In genomic region chr1:179883040-179883501, GRCh38 we compare ENCODE assay signal across 8 cellular contexts. TPM values are rescaled to one million over a fixed set of nuclear protein-coding genes. Genes with fewer than 3 reads are reported as not detected.
DNase-seq lines count a peak whose midpoint lies in the region; ATAC-seq, FAIRE-seq and TF ChIP-seq lines count a peak whose summit lies in the region.

No MANE protein-coding gene starts in this region.

- 0 out of 2 replicates have a peak, but pooled peaks have one; percentile 35 for TF ChIP-seq POLR2A in GM12891 (IDR thresholded peaks at IDR 0.05; ENCODE audit: low read depth, low read length)

- H3K4me3 Mint-ChIP-seq in nephron, result peak overlapping the region; percentile 92 to 96 (median 92)

- no TSS peak for BruUV-seq in PC-3 (replicated peaks; lab: Mats Ljungman, UMichigan)

- H3K9ac ChIP-seq in PC-3 (ENCODE audit: low read length) (peak overlapping the region; percentile 97), endocrine pancreas (ENCODE audit: control insufficient read depth, insufficient read depth, low read length) (peak overlapping the region; percentile 100)

- peak overlapping the region; percentile 96 for H3K27ac ChIP-seq in PC-3 (ENCODE audit: low read length)

- no peaks in the 10 kb centered on the region for H3K9me2 ChIP-seq in PC-3 (replicated peaks; ENCODE audit: low read length)

- H3K4me1 ChIP-seq in PC-3 (ENCODE audit: insufficient read depth, low read length) (peaks cover 11% of the 10 kb centered on the region; the same call in 1 of the 2 replicates), endocrine pancreas (ENCODE audit: control insufficient read depth, insufficient read depth, low read length) (peaks cover 11% of the 10 kb centered on the region)

- no peaks in the 10 kb centered on the region for H3K9me3 ChIP-seq in PC-3 (ENCODE audit: low read length)
- no peaks in the 10 kb centered on the region for H3K9me3 ChIP-seq in endocrine pancreas (ENCODE audit: control insufficient read depth, low read length)

- POLR2A ChIA-PET in PC-3 (lab: Charles Lee; ENCODE audit: unreplicated experiment), result no interaction called here

- H3K27me3 ChIP-seq in H7 (ENCODE audit: control insufficient read depth, insufficient read depth, low read length) (no peaks in the 10 kb centered on the region), PC-3 (ENCODE audit: low read length) (no peaks in the 10 kb centered on the region), endocrine pancreas (ENCODE audit: control insufficient read depth, insufficient read depth, low read length) (no peaks in the 10 kb centered on the region)

- no peaks in the 10 kb centered on the region for H4K20me1 ChIP-seq in PC-3 (ENCODE audit: low read length)

- ATAC-seq in PC-3, result peak; percentile 44; the same call in 1 of the 2 replicates
- no peak for ATAC-seq in HG02970 (IDR thresholded peaks at IDR 0.05; ENCODE audit: low FRiP score, unreplicated experiment)

- peak overlapping the region; percentile 94 for H3K4me3 ChIP-seq in H7 (ENCODE audit: insufficient read depth, low read depth, low read length)
- peak overlapping the region; percentile 99 for H3K4me3 ChIP-seq in PC-3 (ENCODE audit: low read length)
- peak overlapping the region; percentile 90 for H3K4me3 ChIP-seq in endocrine pancreas (ENCODE audit: control insufficient read depth, insufficient read depth, low read length)

- intact Hi-C loops in PC-3 (cut with micrococcal nuclease), result loop anchor here (2.0 to 5.0 kb wide), 3 partner anchors 54 to 274 kb away; partner anchors contain the start of gene CEP350

- peak overlapping the region; percentile 97 for H3K4me2 ChIP-seq in PC-3 (ENCODE audit: low read length)

- DNase-seq in GM12891 (ENCODE audit: insufficient read length, low spot score) (no peak), H7 (peak; percentile 79), PC-3 (no peak), occipital lobe (lab: John Stamatoyannopoulos, UW) (no peak), urothelium cell line (ENCODE audit: low spot score) (no peak)

- peaks cover 45% of the 10 kb centered on the region for H3K4me1 Mint-ChIP-seq in nephron

- peaks cover 5% of the 10 kb centered on the region for H3K36me3 ChIP-seq in H7 (replicated peaks; ENCODE audit: control insufficient read depth, insufficient read depth, low read length)
- H3K36me3 ChIP-seq in PC-3 (ENCODE audit: low read depth, low read length), result peaks cover 10% of the 10 kb centered on the region; the same call in 1 of the 2 replicates
- no peaks in the 10 kb centered on the region for H3K36me3 ChIP-seq in endocrine pancreas (ENCODE audit: control insufficient read depth, insufficient read depth, low read length)

- H3K36me3 Mint-ChIP-seq in nephron (ENCODE audit: low read depth), result peaks cover 4% of the 10 kb centered on the region

- no peaks in the 10 kb centered on the region for H3F3A ChIP-seq in PC-3 (ENCODE audit: low read length, unreplicated experiment)

- peak overlapping the region; percentile 89 for H2AFZ ChIP-seq in PC-3 (ENCODE audit: low read length)

- no peaks in the 10 kb centered on the region for H3K9me3 Mint-ChIP-seq in nephron

- FAIRE-seq in GM12891 (lab: Jason Lieb, UNC) (no peak), urothelium cell line (lab: Jason Lieb, UNC) (no peak)

- TF ChIP-seq CTCF in PC-3 (conservative IDR thresholded peaks at IDR 0.05; ENCODE audit: low read depth, low read length) (no peak), nephron (IDR thresholded peaks at IDR 0.05; ENCODE audit: unreplicated experiment in 3 of 3) (no peak)

- CTCF ChIA-PET in PC-3 (lab: Charles Lee), result no interaction called here

- H3K79me2 ChIP-seq in PC-3 (ENCODE audit: low read length), result peaks cover 33% of the 10 kb centered on the region

- peak overlapping the region; percentile 100 for H3K27ac Mint-ChIP-seq in nephron

- no peaks in the 10 kb centered on the region for H3K27me3 Mint-ChIP-seq in nephron (ENCODE audit: low read depth)

TF ChIP-seq in GM12891, 5 proteins besides CTCF, POLR2A, EP300 and RAD21:
- TF ChIP-seq SPI1 (IDR thresholded peaks at IDR 0.05; ENCODE audit: low read depth, low read length) (peak; percentile 49; the same call in 1 of the 2 replicates), POU2F2 (IDR thresholded peaks at IDR 0.05; ENCODE audit: low read depth, low read length) (peak; percentile 1; the same call in 1 of the 2 replicates), TAF1 (IDR thresholded peaks at IDR 0.05; ENCODE audit: low read depth, low read length) (no peak), POLR2AphosphoS5 (IDR thresholded peaks at IDR 0.05; ENCODE audit: low read depth, low read length) (peak; percentile 22), PAX5 (IDR thresholded peaks at IDR 0.05; ENCODE audit: insufficient read depth, low read length, severe bottlenecking) (no peak)

RNA-seq across cellular contexts. Expression of gene TOR1AIP1, which starts 1.0 kb away (rescaled TPM):
- polyA plus RNA-seq in GM12891 (2012; ENCODE audit: low read depth, missing spikeins), result 13.2 TPM
- total RNA-seq in H7 (2014; rRNA removed; shearing (Covaris generic)), result 34.2 and 43.7 TPM in 2 replicates
- total RNA-seq in PC-3 (2014; rRNA removed) (14.8 and 21.3 TPM in 2 replicates), occipital lobe (22.9 TPM)

RNA-seq across cellular contexts. Expression of gene TOR1AIP2, which starts 5.5 kb away (rescaled TPM):
- polyA plus RNA-seq in GM12891 (2012; ENCODE audit: low read depth, missing spikeins), result 6.4 TPM
- total RNA-seq in H7 (2014; rRNA removed; shearing (Covaris generic)), result 60.7 and 69.2 TPM in 2 replicates
- total RNA-seq in PC-3 (2014; rRNA removed) (28.9 and 29.6 TPM in 2 replicates), occipital lobe (54.3 TPM)
